Comparison of ENCODE assay signal across 14 cellular contexts in the genomic region with DNA sequence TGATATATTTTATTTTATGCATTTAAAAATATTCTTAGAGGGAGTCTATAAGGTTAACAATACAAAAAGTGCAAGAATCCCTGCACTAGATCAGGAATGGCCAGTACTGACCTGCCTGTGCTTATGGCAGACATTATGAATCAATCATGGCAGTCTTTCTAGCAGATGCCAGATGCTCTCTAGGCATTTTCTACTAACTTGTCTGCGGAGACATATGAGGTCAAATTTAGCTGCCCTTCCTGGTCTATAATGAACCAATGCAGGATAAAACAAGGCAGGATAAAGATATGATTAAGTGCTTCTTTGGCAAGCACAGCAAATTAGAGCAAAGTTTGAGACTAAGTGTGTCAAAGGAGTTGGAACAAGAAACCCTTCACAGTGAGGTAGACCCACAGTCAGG. TPM values are rescaled to one million over a fixed set of nuclear protein-coding genes. Genes with fewer than 3 reads are reported as not detected.
DNase-seq lines count a peak whose midpoint lies in the region; ATAC-seq and TF ChIP-seq lines count a peak whose summit lies in the region.
"Had no signal": no experiment of that assay in that cellular context is flagged by ENCODE, and none has a peak within 500 bp of the region (broad histone marks: within the 10 kb centered on the region; RNA-seq: fewer than 3 reads in every experiment).

No MANE protein-coding gene starts in this region.

- H3K9me2 ChIP-seq in HCT116 (ENCODE audit: insufficient read depth), result no peaks in the 10 kb centered on the region

- peaks cover 28% of the 10 kb centered on the region for H3K4me1 Mint-ChIP-seq in brain
- H3K4me1 Mint-ChIP-seq in mesothelial cell of epicardium, result peaks cover 57% of the 10 kb centered on the region

- DNase-seq in HCT116 (ENCODE audit: low read depth, low spot score) (no peak), mesothelial cell of epicardium (ENCODE audit: low spot score in 2 of 2, unreplicated experiment in 2 of 2) (no peak), foreskin keratinocyte (no peak)
- DNase-seq in stimulated activated naive CD4-positive, alpha-beta T cell treated with Interleukin-2 at 50 U/mL for 16 hours (lab: John Stamatoyannopoulos, UW), result no peak
- DNase-seq: BE2C; CD8-positive, alpha-beta memory T cell; NCI-H1105; NCI-H2029 treated with DMSO at 0.1 percent for 48 hours; NCI-H526; PC-3 had no signal

- H3K4me1 ChIP-seq in HCT116 (ENCODE audit: control insufficient read depth in 1 of 2, insufficient read depth in 2 of 2, low read length in 2 of 2), result peaks cover 7 to 16% of the 10 kb centered on the region in 2 experiments; a peak in 3 of 4 replicates
- peaks cover 15% of the 10 kb centered on the region for H3K4me1 ChIP-seq in foreskin keratinocyte

- no peaks in the 10 kb centered on the region for H3K27me3 ChIP-seq in HCT116 (ENCODE audit: insufficient read depth, low read length)
- no peaks in the 10 kb centered on the region for H3K27me3 ChIP-seq in foreskin keratinocyte
- H3K27me3 ChIP-seq: BE2C had no signal

- no peaks in the 10 kb centered on the region for H4K20me1 ChIP-seq in HCT116 (ENCODE audit: insufficient read depth)

- H3K27me3 Mint-ChIP-seq in brain (peaks cover 5% of the 10 kb centered on the region), mesothelial cell of epicardium (ENCODE audit: low read depth) (no peaks in the 10 kb centered on the region)

- no peak overlapping the region for H3K9ac ChIP-seq in HCT116 (ENCODE audit: low read length)

- no peak overlapping the region for H3K4me2 ChIP-seq in HCT116 (ENCODE audit: low read length)
- H3K4me2 ChIP-seq: GM23338 had no signal

- no peak for TF ChIP-seq POLR2A in HCT116 (IDR thresholded peaks at IDR 0.05; ENCODE audit: borderline replicate concordance, extremely low read depth, insufficient read depth, insufficient read length)

- H3K27ac ChIP-seq in HCT116 (ENCODE audit: low read depth, low read length) (no peak overlapping the region), KOPT-K1 (ENCODE audit: low read depth, low read length, poor library complexity, severe bottlenecking) (peak overlapping the region; percentile 89), foreskin keratinocyte (no peak overlapping the region)

- intact Hi-C loops in HCT116 (cut with micrococcal nuclease), result no loop called here

- no peaks in the 10 kb centered on the region for H3K9me3 ChIP-seq in HCT116 (ENCODE audit: control insufficient read depth in 1 of 2, insufficient read depth in 1 of 2, low read depth in 1 of 2, low read length in 2 of 2)
- no peaks in the 10 kb centered on the region for H3K9me3 ChIP-seq in KOPT-K1 (ENCODE audit: insufficient read depth, low read length, poor library complexity, severe bottlenecking)
- H3K9me3 ChIP-seq: BE2C had no signal

- H3K4me3 Mint-ChIP-seq in brain (no peak overlapping the region), mesothelial cell of epicardium (no peak overlapping the region)
- H3K4me3 Mint-ChIP-seq: CD8-positive, alpha-beta memory T cell; GM23338 had no signal

- ATAC-seq in HCT116 (no peak), GM21717 (IDR thresholded peaks at IDR 0.05; ENCODE audit: unreplicated experiment) (no peak), foreskin keratinocyte (no peak)
- ATAC-seq: GM23338, PC-3 had no signal

- CTCF ChIA-PET in HCT116 (lab: Charles Lee), result no interaction called here

- H3K27ac Mint-ChIP-seq in brain, result peak overlapping the region in 3 of 5 experiments; percentile 1 to 80 (median 14)
- peak overlapping the region; percentile 83 for H3K27ac Mint-ChIP-seq in mesothelial cell of epicardium
- H3K27ac Mint-ChIP-seq: GM23338 had no signal

- H3K36me3 Mint-ChIP-seq in brain (no peaks in the 10 kb centered on the region), mesothelial cell of epicardium (no peaks in the 10 kb centered on the region)
- H3K36me3 Mint-ChIP-seq: CD8-positive, alpha-beta memory T cell had no signal

- TF ChIP-seq CTCF in HCT116 (IDR thresholded peaks at IDR 0.05 in 2 of 3, conservative IDR thresholded peaks at IDR 0.05 in 1 of 3; ENCODE audit: borderline replicate concordance in 1 of 3, insufficient read depth in 1 of 3, low read depth in 2 of 3, low read length in 2 of 3) (no peak), brain (conservative IDR thresholded peaks at IDR 0.05) (no peak), mesothelial cell of epicardium (IDR thresholded peaks at IDR 0.05; ENCODE audit: unreplicated experiment) (no peak), foreskin keratinocyte (conservative IDR thresholded peaks at IDR 0.05) (no peak)

- RAD21 ChIA-PET in HCT116 (lab: Charles Lee; ENCODE audit: low non-redundant PET in 1 of 2, low total read pairs in 2 of 2, uncharacterized antibody in 2 of 2, unreplicated experiment in 2 of 2), result no interaction called here

- POLR2A ChIA-PET in HCT116 (lab: Charles Lee), result no interaction called here

- H3K4me3 ChIP-seq in HCT116 (replicated peaks in 1 of 2; ENCODE audit: low read depth in 1 of 2, low read length in 2 of 2), result no peak overlapping the region
- H3K4me3 ChIP-seq: GM23338 had no signal

- no TSS peak for BruUV-seq in HCT116 (replicated peaks; lab: Mats Ljungman, UMichigan)

- TF ChIP-seq RAD21 in HCT116 (IDR thresholded peaks at IDR 0.05; ENCODE audit: low read depth), result no peak

- H3K36me3 ChIP-seq in HCT116 (ENCODE audit: control insufficient read depth in 1 of 2, insufficient read depth in 2 of 2, low read length in 2 of 2) (no peaks in the 10 kb centered on the region), KOPT-K1 (ENCODE audit: insufficient read depth, low read length) (no peaks in the 10 kb centered on the region)
- H3K36me3 ChIP-seq: BE2C had no signal

- H3K9me3 Mint-ChIP-seq in brain (peaks cover 0 to 4% (median 0%) of the 10 kb centered on the region in 5 experiments), mesothelial cell of epicardium (no peaks in the 10 kb centered on the region)
- H3K9me3 Mint-ChIP-seq: CD8-positive, alpha-beta memory T cell; GM23338 had no signal

- H3K79me2 ChIP-seq in HCT116 (ENCODE audit: insufficient read depth, low read length), result no peaks in the 10 kb centered on the region

- H2AFZ ChIP-seq in HCT116 (ENCODE audit: low read depth, low read length, poor library complexity, severe bottlenecking), result no peak overlapping the region
- H2AFZ ChIP-seq: GM23338 had no signal

TF ChIP-seq in HCT116, 20 proteins besides CTCF, POLR2A, EP300 and RAD21:
- TF ChIP-seq SP1 (IDR thresholded peaks at IDR 0.05; ENCODE audit: low read depth) (no peak), SRF (IDR thresholded peaks at IDR 0.05; ENCODE audit: low read depth) (0 out of 2 replicates have a peak, but pooled peaks have one; percentile 31)

RNA-seq across cellular contexts. Expression of a gene that starts 46.6 kb away (rescaled TPM):
- 8.6 TPM for total RNA-seq in HCT116 (2021; ENCODE audit: unreplicated experiment)
- 5.1 and 6.4 TPM in 2 replicates for polyA plus RNA-seq in HCT116 (2012)
- 14.5 TPM for polyA plus RNA-seq in brain (ENCODE audit: insufficient read depth, low read depth, low replicate concordance)
- total RNA-seq in mesothelial cell of epicardium, result 45.5 to 50.6 TPM (median 47.0 TPM) in 3 replicates
- 7.7 and 11.4 TPM in 2 replicates for total RNA-seq in foreskin keratinocyte
- polyA plus RNA-seq in foreskin keratinocyte, result 5.3 and 6.2 TPM in 2 replicates
